20 cellular contexts compared by ENCODE assay signal in genomic region chr21:28640326-28640725, GRCh38.
"Had no signal": no experiment of that assay in that cellular context is flagged by ENCODE, and none has a peak within 500 bp of the region (broad histone marks: within the 10 kb centered on the region; RNA-seq: fewer than 3 reads in every experiment).

No MANE protein-coding gene starts in this region.

- H3K4me1 Mint-ChIP-seq: neural crest cell; stimulated activated naive B cell treated with anti-CD40 and anti-IgM and Interleukin-4, amounts not matched to agents 10 μg/mL and 1 μg/mL and 100 μg/mL, for 72 hours had no signal

- H3K9me3 Mint-ChIP-seq: natural killer cell had no signal

- H3K27ac ChIP-seq: esophagus squamous epithelium, gastroesophageal sphincter, parathyroid adenoma, psoas muscle, spleen, testis, transverse colon had no signal

- H3K36me3 ChIP-seq: esophagus squamous epithelium, spleen, transverse colon had no signal

- H3K9ac ChIP-seq: parathyroid adenoma had no signal

- H3K27me3 Mint-ChIP-seq: dendritic cell treated with granulocyte-macrophage colony-stimulating factor and Interleukin-4, amounts not matched to agents 40 ng/mL and 50 ng/mL, for 4 days; effector memory CD8-positive, alpha-beta T cell; stimulated activated naive B cell treated with anti-CD40 and anti-IgM and Interleukin-4, amounts not matched to agents 10 μg/mL and 1 μg/mL and 100 μg/mL, for 72 hours; stimulated activated naive CD8-positive, alpha-beta T cell treated with anti-CD3 and anti-CD28 coated beads, Interleukin-15, amount 100 ng/mL, for 72 hours had no signal

- H3K4me3 Mint-ChIP-seq: dendritic cell treated with granulocyte-macrophage colony-stimulating factor and Interleukin-4, amounts not matched to agents 40 ng/mL and 50 ng/mL, for 4 days; effector memory CD8-positive, alpha-beta T cell; natural killer cell; neural crest cell; stimulated activated naive B cell treated with anti-CD40 and anti-IgM and Interleukin-4, amounts not matched to agents 10 μg/mL and 1 μg/mL and 100 μg/mL, for 72 hours; stimulated activated naive CD8-positive, alpha-beta T cell treated with anti-CD3 and anti-CD28 coated beads, Interleukin-15, amount 100 ng/mL, for 72 hours had no signal

- H3K27ac Mint-ChIP-seq: dendritic cell treated with granulocyte-macrophage colony-stimulating factor and Interleukin-4, amounts not matched to agents 40 ng/mL and 50 ng/mL, for 4 days; stimulated activated naive B cell treated with anti-CD40 and anti-IgM and Interleukin-4, amounts not matched to agents 10 μg/mL and 1 μg/mL and 100 μg/mL, for 72 hours had no signal

- H3K27me3 ChIP-seq: esophagus squamous epithelium, gastroesophageal sphincter, spleen, testis, transverse colon had no signal

- H3K9me3 ChIP-seq: esophagus squamous epithelium, gastroesophageal sphincter, psoas muscle, testis, transverse colon had no signal

- H2AFZ ChIP-seq: parathyroid adenoma had no signal

- ATAC-seq: effector memory CD8-positive, alpha-beta T cell; gastroesophageal sphincter; left lobe of liver; natural killer cell; psoas muscle; stimulated activated naive B cell treated with anti-CD40 and anti-IgM and Interleukin-4, amounts not matched to agents 10 μg/mL and 1 μg/mL and 100 μg/mL, for 72 hours; stimulated activated naive CD8-positive, alpha-beta T cell treated with anti-CD3 and anti-CD28 coated beads, Interleukin-15, amount 100 ng/mL, for 72 hours had no signal

- H3K36me3 Mint-ChIP-seq: natural killer cell had no signal

- H3K4me3 ChIP-seq: esophagus squamous epithelium, gastroesophageal sphincter, psoas muscle, spleen, testis, transverse colon had no signal

- DNase-seq: effector memory CD8-positive, alpha-beta T cell; esophagus squamous epithelium; glutamatergic neuron; islet precursor cell; natural killer cell; occipital lobe; psoas muscle; spleen; stimulated activated CD4-positive, alpha-beta T cell treated with anti-CD3 and anti-CD28 coated beads, Interleukin-15, amount 100 ng/mL, for 24 hours; stimulated activated CD4-positive, alpha-beta T cell treated with anti-CD3 and anti-CD28 coated beads, Interleukin-1b, Interleukin-23, amount 100 ng/mL, for 48 hours; stimulated activated CD4-positive, alpha-beta T cell treated with anti-CD3 and anti-CD28 coated beads, Interleukin-4, amount 100 ng/mL, for 24 hours; stimulated activated naive B cell treated with anti-CD40 and anti-IgM and Interleukin-4, amounts not matched to agents 10 μg/mL and 1 μg/mL and 100 μg/mL, for 72 hours; stimulated activated naive CD8-positive, alpha-beta T cell treated with anti-CD3 and anti-CD28 coated beads, Interleukin-15, amount 100 ng/mL, for 72 hours; testis; transverse colon had no signal

- H3K79me2 ChIP-seq: parathyroid adenoma had no signal

- H3K4me1 ChIP-seq: parathyroid adenoma, psoas muscle, spleen, testis, transverse colon had no signal
